22 cellular contexts compared by ENCODE assay signal in genomic region chr6:159095561-159096095, GRCh38. TPM values are rescaled to one million over a fixed set of nuclear protein-coding genes. Genes with fewer than 3 reads are reported as not detected.
DNase-seq lines count a peak whose midpoint lies in the region; ATAC-seq and TF ChIP-seq lines count a peak whose summit lies in the region.
"Had no signal": no experiment of that assay in that cellular context is flagged by ENCODE, and none has a peak within 500 bp of the region (broad histone marks: within the 10 kb centered on the region; RNA-seq: fewer than 3 reads in every experiment).

No MANE protein-coding gene starts in this region.

- H3K27me3 Mint-ChIP-seq in activated CD4-positive, alpha-beta T cell treated with anti-CD3 and anti-CD28 coated beads for 36 hours: no peaks in the 10 kb centered on the region
- no peaks in the 10 kb centered on the region for H3K27me3 Mint-ChIP-seq in T-helper 17 cell
- no peaks in the 10 kb centered on the region for H3K27me3 Mint-ChIP-seq in naive thymus-derived CD8-positive, alpha-beta T cell

- no peaks in the 10 kb centered on the region for H3K27me3 ChIP-seq in DOHH2 (ENCODE audit: control insufficient read depth, low read length)
- H3K27me3 ChIP-seq: heart left ventricle, upper lobe of left lung had no signal

- peaks cover 26% of the 10 kb centered on the region for H3F3A ChIP-seq in DOHH2 (ENCODE audit: control insufficient read depth, insufficient read depth)

- H3K4me1 ChIP-seq in DOHH2 (ENCODE audit: control insufficient read depth, low read length): peaks cover 92% of the 10 kb centered on the region
- H3K4me1 ChIP-seq: HAP-1, left ventricle myocardium inferior had no signal

- no peak for DNase-seq in activated CD4-positive, alpha-beta T cell treated with anti-CD3 and anti-CD28 coated beads for 36 hours
- DNase-seq in activated CD4-positive, alpha-beta T cell treated with anti-CD3 and anti-CD28 coated beads for 4 hours: no peak
- DNase-seq in T-helper 17 cell: no peak
- peak; percentile 93 for DNase-seq in myocyte (ENCODE audit: low read depth)
- no peak for DNase-seq in naive thymus-derived CD8-positive, alpha-beta T cell
- DNase-seq: cortex of kidney; heart left ventricle; left ventricle myocardium inferior; NCI-H1436 treated with DMSO at 0.1 percent for 48 hours; NCI-H82; stimulated activated naive CD4-positive, alpha-beta T cell treated with Interleukin-2 at 50 U/mL for 16 hours; T-helper 9 cell had no signal

- no peaks in the 10 kb centered on the region for H3K36me3 Mint-ChIP-seq in activated CD4-positive, alpha-beta T cell treated with anti-CD3 and anti-CD28 coated beads for 36 hours (ENCODE audit: low read depth)
- no peaks in the 10 kb centered on the region for H3K36me3 Mint-ChIP-seq in T-helper 17 cell (ENCODE audit: low read depth)
- no peaks in the 10 kb centered on the region for H3K36me3 Mint-ChIP-seq in naive thymus-derived CD8-positive, alpha-beta T cell

- H3K4me3 Mint-ChIP-seq in activated CD4-positive, alpha-beta T cell treated with anti-CD3 and anti-CD28 coated beads for 36 hours: no peak overlapping the region
- H3K4me3 Mint-ChIP-seq in T-helper 17 cell: no peak overlapping the region
- H3K4me3 Mint-ChIP-seq in naive thymus-derived CD8-positive, alpha-beta T cell: peak overlapping the region in 1 of 10 donors; percentile 9

- H3K9me2 ChIP-seq in DOHH2 (replicated peaks; ENCODE audit: control insufficient read depth, low read length): no peaks in the 10 kb centered on the region

- no peaks in the 10 kb centered on the region for H3K9me3 Mint-ChIP-seq in activated CD4-positive, alpha-beta T cell treated with anti-CD3 and anti-CD28 coated beads for 36 hours (ENCODE audit: low read depth)
- H3K9me3 Mint-ChIP-seq in naive thymus-derived CD8-positive, alpha-beta T cell: no peaks in the 10 kb centered on the region

- TF ChIP-seq CTCF in DOHH2 (IDR thresholded peaks at IDR 0.05; ENCODE audit: low read depth, low read length, poor library complexity, severe bottlenecking): peak; percentile 29

- CTCF ChIA-PET in activated CD4-positive, alpha-beta T cell treated with anti-CD3 and anti-CD28 coated beads for 36 hours (lab: Charles Lee): interaction anchor here (0.7 to 16.1 kb wide), 7 partner anchors 10 to 87 kb away, joined by 3 to 330 read pairs (median 3); partner anchors contain the start of gene TAGAP

- H3K36me3 ChIP-seq in DOHH2 (ENCODE audit: control insufficient read depth, low read length): no peaks in the 10 kb centered on the region
- H3K36me3 ChIP-seq: HAP-1, heart left ventricle, left ventricle myocardium inferior, upper lobe of left lung had no signal

- peak overlapping the region; percentile 30 for H3K4me3 ChIP-seq in DOHH2 (ENCODE audit: low read length)
- H3K4me3 ChIP-seq: HAP-1, heart left ventricle, left ventricle myocardium inferior, SK-N-MC, upper lobe of left lung had no signal

- H3K9me3 ChIP-seq in DOHH2 (ENCODE audit: control insufficient read depth, insufficient read depth, low read length) (no peaks in the 10 kb centered on the region), T-helper 17 cell (ENCODE audit: control insufficient read depth, low read length, poor library complexity, severe bottlenecking) (no peaks in the 10 kb centered on the region)
- H3K9me3 ChIP-seq: HAP-1, heart left ventricle, left ventricle myocardium inferior, upper lobe of left lung had no signal

- H4K20me1 ChIP-seq in DOHH2 (ENCODE audit: control insufficient read depth, insufficient read depth, low read depth, low read length): no peaks in the 10 kb centered on the region

- H3K4me1 Mint-ChIP-seq in activated CD4-positive, alpha-beta T cell treated with anti-CD3 and anti-CD28 coated beads for 36 hours: peaks cover 82% of the 10 kb centered on the region
- H3K4me1 Mint-ChIP-seq in T-helper 17 cell: peaks cover 42% of the 10 kb centered on the region
- peaks cover 30 to 74% (median 58%) of the 10 kb centered on the region in 4 donors for H3K4me1 Mint-ChIP-seq in naive thymus-derived CD8-positive, alpha-beta T cell

- POLR2A ChIA-PET in activated CD4-positive, alpha-beta T cell treated with anti-CD3 and anti-CD28 coated beads for 36 hours (lab: Charles Lee): interaction anchor here (1.0 to 1.6 kb wide), 3 partner anchors 11 to 52 kb away, joined by 3 to 6 read pairs (median 3); no protein-coding TSS in a partner anchor
- POLR2A ChIA-PET in naive thymus-derived CD8-positive, alpha-beta T cell (lab: Charles Lee): interaction anchor here (1.0 to 5.2 kb wide), 5 partner anchors 12 to 52 kb away, joined by 3 to 39 read pairs (median 6); partner anchors contain the start of gene TAGAP

- peak overlapping the region; percentile 27 for H3K27ac Mint-ChIP-seq in activated CD4-positive, alpha-beta T cell treated with anti-CD3 and anti-CD28 coated beads for 36 hours
- H3K27ac Mint-ChIP-seq in T-helper 17 cell: peak overlapping the region; percentile 95
- peak overlapping the region in 4 of 10 donors; percentile 23 to 89 (median 64) for H3K27ac Mint-ChIP-seq in naive thymus-derived CD8-positive, alpha-beta T cell

- ATAC-seq in activated CD4-positive, alpha-beta T cell treated with anti-CD3 and anti-CD28 coated beads for 36 hours: no peak
- no peak for ATAC-seq in T-helper 17 cell
- no peak for ATAC-seq in naive thymus-derived CD8-positive, alpha-beta T cell
- ATAC-seq in GM19023 (IDR thresholded peaks at IDR 0.05; ENCODE audit: unreplicated experiment): no peak
- ATAC-seq in HG03571 (IDR thresholded peaks at IDR 0.05; ENCODE audit: unreplicated experiment): no peak
- ATAC-seq: heart left ventricle, sciatic nerve had no signal

- intact Hi-C loops in activated CD4-positive, alpha-beta T cell treated with anti-CD3 and anti-CD28 coated beads for 36 hours (cut with DNase I, micrococcal nuclease): loop anchor here in 1 of 2 experiments (2.0 kb wide), 1 partner anchor 15 kb away; no protein-coding TSS in a partner anchor

- H3K27ac ChIP-seq in DOHH2 (ENCODE audit: low read depth, low read length): peak overlapping the region; percentile 96
- H3K27ac ChIP-seq: C4-2B, heart left ventricle, left ventricle myocardium inferior, SK-N-MC, upper lobe of left lung had no signal

- no peaks in the 10 kb centered on the region for H3K79me2 ChIP-seq in DOHH2 (ENCODE audit: control insufficient read depth, low read length)

- peak overlapping the region; percentile 80 for H3K4me2 ChIP-seq in DOHH2 (ENCODE audit: low read length)

RNA-seq across cellular contexts. Expression of gene TAGAP, which starts 50.8 kb away (rescaled TPM):
- 10 to 100 TPM; 44.8 to 51.0 TPM for total RNA-seq in activated CD4-positive, alpha-beta T cell treated with anti-CD3 and anti-CD28 coated beads for 36 hours
- total RNA-seq in T-helper 17 cell (100 to 1,000 TPM; 269 to 340 TPM), myocyte (0.05 and 0.10 TPM in 2 replicates)
- polyA plus RNA-seq in myocyte (2012): 0.16 TPM
- total RNA-seq in naive thymus-derived CD8-positive, alpha-beta T cell: 10 to 100 TPM; 54.5 to 56.9 TPM
- 100 to 1,000 TPM in 1 of 3 donors, 10 to 100 TPM in 2; 97.4 to 111 (median 98.2) TPM for polyA plus RNA-seq in naive thymus-derived CD8-positive, alpha-beta T cell
- total RNA-seq: A172, osteoblast had no signal

Comparison
In these comparisons a context has a peak if more than half of its experiments do, and no peak if none do; other contexts are left out.
1. RNA of gene TAGAP, which starts 50.8 kb away (total RNA-seq): 269 to 340 TPM in T-helper 17 cell, 54.5 to 56.9 TPM in naive thymus-derived CD8-positive, alpha-beta T cell and 44.8 to 51.0 TPM in activated CD4-positive, alpha-beta T cell treated with anti-CD3 and anti-CD28 coated beads for 36 hours; 0.05 to 0.10 TPM in myocyte; every median in the first group is over 10 times any median in the second.